Comparison of ENCODE assay signal across 33 cellular contexts in the genomic region with DNA sequence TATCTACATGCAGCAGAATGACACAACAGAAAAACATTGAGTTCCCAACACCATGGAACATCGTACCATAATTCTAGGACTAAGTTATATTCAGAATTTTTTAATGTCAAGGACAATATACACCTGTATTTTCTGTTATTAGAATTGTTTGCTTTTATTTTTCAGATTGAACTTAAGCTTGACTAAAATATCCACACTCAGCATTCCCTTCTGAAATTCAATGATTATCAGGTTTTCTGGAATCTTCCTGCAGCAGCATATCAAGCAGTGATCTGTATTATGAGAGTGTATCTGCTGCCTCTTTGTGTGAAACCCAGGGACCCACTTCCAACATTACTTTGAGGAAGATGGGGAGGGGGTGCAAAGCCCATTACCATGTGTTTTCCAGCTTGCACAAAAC.
"Had no signal": no experiment of that assay in that cellular context is flagged by ENCODE, and none has a peak within 500 bp of the region (broad histone marks: within the 10 kb centered on the region; RNA-seq: fewer than 3 reads in every experiment).

No MANE protein-coding gene starts in this region.

- H3K27me3 ChIP-seq: MG63 had no signal

- H3K36me3 ChIP-seq: MG63 had no signal

- H3K4me3 ChIP-seq: MG63 had no signal

- DNase-seq: Karpas-422, Kasumi-1, MG63, MV-4-11, NCI-H1048, NCI-H1092, NCI-H1092 treated with DMSO at 0.1 percent for 48 hours, NCI-H1105, NCI-H1105 treated with DMSO at 0.1 percent for 48 hours, NCI-H1417, NCI-H1417 treated with DMSO at 0.1 percent for 48 hours, NCI-H1436, NCI-H1436 treated with DMSO at 0.1 percent for 48 hours, NCI-H146, NCI-H1694, NCI-H1694 treated with DMSO at 0.1 percent for 48 hours, NCI-H187, NCI-H187 treated with DMSO at 0.1 percent for 48 hours, NCI-H1930, NCI-H2029, NCI-H2029 treated with DMSO at 0.1 percent for 48 hours, NCI-H2081, NCI-H2081 treated with DMSO at 0.1 percent for 48 hours, NCI-H2107, NCI-H2171, NCI-H2171 treated with DMSO at 0.1 percent for 48 hours, NCI-H2227 treated with DMSO at 0.1 percent for 48 hours, NCI-H226, NCI-H345, NCI-H446, NCI-H446 treated with DMSO at 0.1 percent for 48 hours, NCI-H510A, NCI-H510A treated with DMSO at 0.1 percent for 48 hours had no signal
